In the genomic region with DNA sequence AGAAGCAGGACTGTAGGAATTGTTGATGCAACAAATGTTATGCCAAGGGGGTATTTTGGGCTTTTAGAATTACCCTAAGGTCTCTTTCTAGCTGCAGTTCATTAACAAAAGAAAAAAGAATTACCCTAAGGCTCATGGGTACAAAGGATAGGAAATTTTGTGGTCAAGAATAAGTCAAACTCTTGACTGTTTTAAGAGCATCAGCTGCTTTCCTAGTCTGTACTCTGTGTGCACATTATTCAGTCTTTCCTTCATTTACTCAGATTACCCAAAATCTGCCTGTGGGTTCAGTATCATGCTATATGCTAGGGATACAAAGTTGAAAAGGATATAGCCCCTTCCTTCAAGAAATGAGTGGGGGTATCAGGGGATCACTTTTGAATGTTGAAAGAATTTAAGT, we compare ENCODE assay signal across 10 cellular contexts.
"Had no signal": no experiment of that assay in that cellular context is flagged by ENCODE, and none has a peak within 500 bp of the region (broad histone marks: within the 10 kb centered on the region; RNA-seq: fewer than 3 reads in every experiment).

No MANE protein-coding gene starts in this region.

- H3K4me3 ChIP-seq: adrenal gland, gastrocnemius medialis, heart right ventricle, skin epidermis, tibial nerve had no signal

- H3K27me3 ChIP-seq: adrenal gland, gastrocnemius medialis, heart right ventricle, tibial nerve had no signal

- H3K27ac ChIP-seq: adrenal gland, gastrocnemius medialis, heart right ventricle, skin epidermis, tibial nerve had no signal

- H3K4me1 ChIP-seq: adrenal gland, gastrocnemius medialis, heart right ventricle, tibial nerve had no signal

- DNase-seq: activated CD4-positive, alpha-beta T cell treated with anti-CD3 and anti-CD28 coated beads for 4 hours; activated gamma-delta T cell; adrenal gland; gastrocnemius medialis; heart right ventricle; islet precursor cell; retina; stimulated activated CD4-positive, alpha-beta T cell treated with anti-CD3 and anti-CD28 coated beads, Interleukin-4, amount 100 ng/mL, for 4 hours had no signal

- H3K9me3 ChIP-seq: adrenal gland, gastrocnemius medialis, heart right ventricle, tibial nerve had no signal

- ATAC-seq: gastrocnemius medialis had no signal
